Comparison of ENCODE assay signal across 8 cellular contexts in the genomic region with DNA sequence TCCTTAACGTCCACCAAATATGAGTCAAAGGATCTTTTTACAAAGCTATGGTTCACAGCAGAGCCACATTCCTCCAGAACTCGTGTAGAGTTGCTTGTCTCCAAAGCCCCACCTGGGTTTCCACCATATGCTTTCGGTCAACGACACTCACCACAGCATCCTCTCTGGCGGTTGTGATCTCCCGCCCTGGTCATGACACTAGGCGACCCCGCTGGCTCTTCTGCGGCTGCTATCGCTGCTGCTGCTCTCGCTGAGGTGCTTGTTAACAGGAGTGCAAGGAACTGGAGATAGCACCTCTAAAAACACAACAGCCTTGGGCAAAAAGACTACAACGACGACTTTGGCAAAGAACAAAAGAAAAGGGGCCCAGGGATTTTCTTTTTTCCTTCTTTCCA. TPM values are rescaled to one million over a fixed set of nuclear protein-coding genes. Genes with fewer than 3 reads are reported as not detected.
DNase-seq lines count a peak whose midpoint lies in the region; ATAC-seq, FAIRE-seq and TF ChIP-seq lines count a peak whose summit lies in the region.

No MANE protein-coding gene starts in this region.

- H3K4me3 Mint-ChIP-seq in GM23338 (peak overlapping the region; percentile 69), astrocyte (ENCODE audit: unreplicated experiment) (peak overlapping the region; percentile 81)

- H2AFZ ChIP-seq in GM23338 (peak overlapping the region; percentile 99), astrocyte (ENCODE audit: low read depth, low read length) (peak overlapping the region; percentile 88)

- H3K9ac ChIP-seq in BLaER1: 0 out of 2 replicates have a peak overlapping the region, but pooled peaks have one; percentile 38
- peak overlapping the region; percentile 80 for H3K9ac ChIP-seq in NT2/D1 (ENCODE audit: insufficient read length, low read depth)
- H3K9ac ChIP-seq in astrocyte (ENCODE audit: low read length): peak overlapping the region; percentile 67

- H3K27ac Mint-ChIP-seq in GM23338 (no peak overlapping the region), astrocyte (ENCODE audit: unreplicated experiment) (no peak overlapping the region)

- H3K4me1 ChIP-seq in BLaER1 (peaks cover 6% of the 10 kb centered on the region; the same call in 1 of the 2 replicates), GM23338 (ENCODE audit: insufficient read depth) (peaks cover 11% of the 10 kb centered on the region), NT2/D1 (ENCODE audit: insufficient read depth, insufficient read length) (peaks cover 3% of the 10 kb centered on the region), astrocyte (ENCODE audit: insufficient read depth, low read length) (peaks cover 6% of the 10 kb centered on the region), spleen (peaks cover 9 to 79% (median 37%) of the 10 kb centered on the region in 6 donors)

- H3K4me1 Mint-ChIP-seq in GM23338 (peaks cover 19% of the 10 kb centered on the region), astrocyte (ENCODE audit: low read depth, unreplicated experiment) (peaks cover 1% of the 10 kb centered on the region)

- DNase-seq in GM23338 (ENCODE audit: low spot score): peak; percentile 54
- peak; percentile 18 for DNase-seq in NT2/D1 (ENCODE audit: low read depth, low spot score)
- peak; percentile 9 for DNase-seq in astrocyte (ENCODE audit: low read depth)
- DNase-seq in iris pigment epithelial cell (ENCODE audit: low read depth): peak; percentile 15
- DNase-seq in spleen: peak; percentile 85
- no peak for DNase-seq in hippocampal formation (lab: John Stamatoyannopoulos, UW)

- no peaks in the 10 kb centered on the region for H4K20me1 ChIP-seq in BLaER1
- H4K20me1 ChIP-seq in GM23338 (replicated peaks; ENCODE audit: insufficient read depth): peaks cover 17% of the 10 kb centered on the region
- H4K20me1 ChIP-seq in astrocyte (ENCODE audit: insufficient read depth, low read length): no peaks in the 10 kb centered on the region

- H3K79me2 ChIP-seq in GM23338 (replicated peaks; ENCODE audit: insufficient read depth) (no peaks in the 10 kb centered on the region), astrocyte (ENCODE audit: insufficient read depth, low read length) (no peaks in the 10 kb centered on the region)

- peak overlapping the region; percentile 69 for H3K4me3 ChIP-seq in BLaER1
- H3K4me3 ChIP-seq in GM23338: peak overlapping the region; percentile 86
- peak overlapping the region; percentile 64 for H3K4me3 ChIP-seq in NT2/D1 (ENCODE audit: insufficient read length, low read depth)
- H3K4me3 ChIP-seq in astrocyte (ENCODE audit: insufficient read depth, low read depth, low read length): peak overlapping the region; percentile 74
- H3K4me3 ChIP-seq in spleen: peak overlapping the region; percentile 49 to 84 (median 58)

- H3K27me3 Mint-ChIP-seq in GM23338 (ENCODE audit: insufficient read depth, low read depth, poor library complexity) (peaks cover 78% of the 10 kb centered on the region), astrocyte (ENCODE audit: low read depth, unreplicated experiment) (peaks cover 61% of the 10 kb centered on the region)

- WGBS in spleen, 5 donors: 0 to 3% (median 2%) methylated on average over 13 of the region's 13 CpGs

- H3K36me3 ChIP-seq in BLaER1 (no peaks in the 10 kb centered on the region), GM23338 (ENCODE audit: insufficient read depth) (no peaks in the 10 kb centered on the region), NT2/D1 (ENCODE audit: insufficient read depth, insufficient read length, low read length) (no peaks in the 10 kb centered on the region), astrocyte (ENCODE audit: insufficient read depth, low read length) (no peaks in the 10 kb centered on the region), spleen (peaks cover 0 to 13% (median 0%) of the 10 kb centered on the region in 6 donors)

- ATAC-seq in GM23338 (peak; percentile 33), GM21737 (IDR thresholded peaks at IDR 0.05; ENCODE audit: unreplicated experiment) (no peak)

- intact Hi-C loops in spleen (cut with DNase I; ENCODE audit: low total_unique reads): no loop called here

- no peak overlapping the region for H3K27ac ChIP-seq in BLaER1
- no peak overlapping the region for H3K27ac ChIP-seq in GM23338 (ENCODE audit: low read depth)
- no peak overlapping the region for H3K27ac ChIP-seq in astrocyte (ENCODE audit: low read depth, low read length)
- peak overlapping the region; percentile 87 to 96 (median 92) for H3K27ac ChIP-seq in spleen

- H3F3A ChIP-seq in GM23338 (replicated peaks; ENCODE audit: low read depth): peaks cover 3% of the 10 kb centered on the region; the same call in 1 of the 2 replicates

- H3K36me3 Mint-ChIP-seq in GM23338 (ENCODE audit: low read depth) (no peaks in the 10 kb centered on the region), astrocyte (ENCODE audit: low read depth, unreplicated experiment) (no peaks in the 10 kb centered on the region)

- no peaks in the 10 kb centered on the region for H3K9me2 ChIP-seq in GM23338 (ENCODE audit: insufficient read depth)

- TF ChIP-seq CTCF in GM23338 (conservative IDR thresholded peaks at IDR 0.05; ENCODE audit: low read depth in 2 of 2) (no peak), astrocyte (IDR thresholded peaks at IDR 0.05; ENCODE audit: insufficient read depth, low read depth, low read length) (no peak), spleen (IDR thresholded peaks at IDR 0.05 in 8 of 11, conservative IDR thresholded peaks at IDR 0.05 in 3 of 11) (no peak)

- H3K4me2 ChIP-seq in BLaER1: peak overlapping the region; percentile 90
- peak overlapping the region; percentile 99 for H3K4me2 ChIP-seq in GM23338
- peak overlapping the region; percentile 98 for H3K4me2 ChIP-seq in astrocyte (ENCODE audit: low read length)

- TF ChIP-seq POLR2A in spleen (IDR thresholded peaks at IDR 0.05): no peak

- H3K27me3 ChIP-seq in BLaER1 (peaks cover 45% of the 10 kb centered on the region), GM23338 (ENCODE audit: insufficient read depth) (peaks cover 100% of the 10 kb centered on the region), NT2/D1 (ENCODE audit: insufficient read depth, insufficient read length) (peaks cover 43% of the 10 kb centered on the region), astrocyte (ENCODE audit: insufficient read depth, low read length) (peaks cover 10% of the 10 kb centered on the region), spleen (replicated peaks in 1 of 7) (peaks cover 0 to 31% (median 7%) of the 10 kb centered on the region in 7 donors)

- FAIRE-seq in astrocyte (lab: Jason Lieb, UNC): no peak

- H3K9me3 ChIP-seq in BLaER1 (peaks cover 18% of the 10 kb centered on the region; the same call in 1 of the 2 replicates), NT2/D1 (ENCODE audit: insufficient read depth, low read length) (no peaks in the 10 kb centered on the region), astrocyte (ENCODE audit: insufficient read depth, low read depth, low read length) (no peaks in the 10 kb centered on the region), spleen (no peaks in the 10 kb centered on the region)

- no peaks in the 10 kb centered on the region for H3K9me3 Mint-ChIP-seq in GM23338
- H3K9me3 Mint-ChIP-seq in astrocyte (ENCODE audit: unreplicated experiment): no peaks in the 10 kb centered on the region

TF ChIP-seq in GM23338, 12 proteins besides CTCF, POLR2A, EP300 and RAD21 (continues in another document):
- TF ChIP-seq ZNF331 (CRISPR knock-in tag; IDR thresholded peaks at IDR 0.05; ENCODE audit: low read depth): no peak
- TF ChIP-seq, protein P1, sequence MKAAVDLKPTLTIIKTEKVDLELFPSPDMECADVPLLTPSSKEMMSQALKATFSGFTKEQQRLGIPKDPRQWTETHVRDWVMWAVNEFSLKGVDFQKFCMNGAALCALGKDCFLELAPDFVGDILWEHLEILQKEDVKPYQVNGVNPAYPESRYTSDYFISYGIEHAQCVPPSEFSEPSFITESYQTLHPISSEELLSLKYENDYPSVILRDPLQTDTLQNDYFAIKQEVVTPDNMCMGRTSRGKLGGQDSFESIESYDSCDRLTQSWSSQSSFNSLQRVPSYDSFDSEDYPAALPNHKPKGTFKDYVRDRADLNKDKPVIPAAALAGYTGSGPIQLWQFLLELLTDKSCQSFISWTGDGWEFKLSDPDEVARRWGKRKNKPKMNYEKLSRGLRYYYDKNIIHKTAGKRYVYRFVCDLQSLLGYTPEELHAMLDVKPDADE (IDR thresholded peaks at IDR 0.05): no peak
- no peak for TF ChIP-seq POLR2AphosphoS5 (IDR thresholded peaks at IDR 0.05; ENCODE audit: low read depth)
- TF ChIP-seq, protein P2, sequence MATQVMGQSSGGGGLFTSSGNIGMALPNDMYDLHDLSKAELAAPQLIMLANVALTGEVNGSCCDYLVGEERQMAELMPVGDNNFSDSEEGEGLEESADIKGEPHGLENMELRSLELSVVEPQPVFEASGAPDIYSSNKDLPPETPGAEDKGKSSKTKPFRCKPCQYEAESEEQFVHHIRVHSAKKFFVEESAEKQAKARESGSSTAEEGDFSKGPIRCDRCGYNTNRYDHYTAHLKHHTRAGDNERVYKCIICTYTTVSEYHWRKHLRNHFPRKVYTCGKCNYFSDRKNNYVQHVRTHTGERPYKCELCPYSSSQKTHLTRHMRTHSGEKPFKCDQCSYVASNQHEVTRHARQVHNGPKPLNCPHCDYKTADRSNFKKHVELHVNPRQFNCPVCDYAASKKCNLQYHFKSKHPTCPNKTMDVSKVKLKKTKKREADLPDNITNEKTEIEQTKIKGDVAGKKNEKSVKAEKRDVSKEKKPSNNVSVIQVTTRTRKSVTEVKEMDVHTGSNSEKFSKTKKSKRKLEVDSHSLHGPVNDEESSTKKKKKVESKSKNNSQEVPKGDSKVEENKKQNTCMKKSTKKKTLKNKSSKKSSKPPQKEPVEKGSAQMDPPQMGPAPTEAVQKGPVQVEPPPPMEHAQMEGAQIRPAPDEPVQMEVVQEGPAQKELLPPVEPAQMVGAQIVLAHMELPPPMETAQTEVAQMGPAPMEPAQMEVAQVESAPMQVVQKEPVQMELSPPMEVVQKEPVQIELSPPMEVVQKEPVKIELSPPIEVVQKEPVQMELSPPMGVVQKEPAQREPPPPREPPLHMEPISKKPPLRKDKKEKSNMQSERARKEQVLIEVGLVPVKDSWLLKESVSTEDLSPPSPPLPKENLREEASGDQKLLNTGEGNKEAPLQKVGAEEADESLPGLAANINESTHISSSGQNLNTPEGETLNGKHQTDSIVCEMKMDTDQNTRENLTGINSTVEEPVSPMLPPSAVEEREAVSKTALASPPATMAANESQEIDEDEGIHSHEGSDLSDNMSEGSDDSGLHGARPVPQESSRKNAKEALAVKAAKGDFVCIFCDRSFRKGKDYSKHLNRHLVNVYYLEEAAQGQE (IDR thresholded peaks at IDR 0.05; ENCODE audit: unreplicated experiment): no peak
- no peak for TF ChIP-seq NANOG (IDR thresholded peaks at IDR 0.05; ENCODE audit: borderline replicate concordance)

RNA-seq across cellular contexts. Expression of a gene that starts 0.3 kb away (rescaled TPM):
- 0.70 TPM in 1 of 2 replicates, not detected in the other for total RNA-seq in GM23338 (2014; rRNA removed; shearing (Covaris generic))
- polyA plus RNA-seq in GM23338 (2016; fragmentation: Nextera tagmentation; extraction: Ambion mirVana) (0.08 and 0.10 TPM in 2 replicates), spleen (100 to 1,000 TPM in 2 of 3 donors, 10 to 100 TPM in 1; 55.7 to 116 (median 102) TPM)
- total RNA-seq in astrocyte (2.2 and 3.1 TPM in 2 replicates), spleen (100 to 1,000 TPM; 315 to 843 (median 492) TPM)

Comparison
In these comparisons a context has a peak if more than half of its experiments do, and no peak if none do; other contexts are left out.
1. H3K27ac ChIP-seq: peak in spleen (8 of 8); none in BLaER1 (single experiment), GM23338 (single experiment) and astrocyte (single experiment).
2. DNase-seq: peak in GM23338 (single experiment), NT2/D1 (single experiment), astrocyte (single experiment), iris pigment epithelial cell (single experiment) and spleen (single experiment); none in hippocampal formation (0 of 2).
3. RNA of a gene that starts 0.3 kb away (total RNA-seq): 315 to 843 TPM in spleen; 2.2 to 3.1 TPM in astrocyte and 0.70 TPM in GM23338; every median in the first group is over 10 times any median in the second.
4. Peak in every context shown above with its lines, with median percentiles within 50 percentile points of each other: H3K4me2 ChIP-seq, H3K4me3 ChIP-seq and H3K9ac ChIP-seq.